In the genomic region with DNA sequence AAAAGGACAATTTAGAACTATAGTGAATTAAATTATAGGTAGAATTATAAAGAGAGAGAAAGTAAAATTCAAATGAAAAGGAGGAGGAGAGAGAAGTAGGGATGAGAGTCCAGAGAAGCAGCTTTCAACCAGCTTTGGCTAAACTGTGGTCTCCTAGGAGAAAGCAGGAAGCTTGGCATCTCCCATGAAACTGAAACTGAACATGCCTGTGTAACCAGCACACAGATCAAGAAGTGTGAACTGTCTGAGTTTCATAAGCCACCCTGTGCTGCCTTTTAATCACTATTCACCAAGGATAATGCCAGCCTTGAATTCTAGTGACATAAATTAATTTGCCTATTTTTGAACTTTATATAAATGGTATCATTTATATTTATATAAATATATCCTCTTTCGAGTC, we compare ENCODE assay signal across 13 cellular contexts.
DNase-seq lines count a peak whose midpoint lies in the region; ATAC-seq and TF ChIP-seq lines count a peak whose summit lies in the region.
"Had no signal": no experiment of that assay in that cellular context is flagged by ENCODE, and none has a peak within 500 bp of the region (broad histone marks: within the 10 kb centered on the region; RNA-seq: fewer than 3 reads in every experiment).

No MANE protein-coding gene starts in this region.

- DNase-seq in Right ventricle myocardium superior (no peak), cardiac septum (ENCODE audit: low spot score) (no peak), body of pancreas (peak in 2 of 4 donors; percentile 16 to 27), superior temporal gyrus (ENCODE audit: extremely low spot score) (peak; percentile 47), DMS114 treated with DMSO at 0.1 percent for 48 hours (lab: John Stamatoyannopoulos, UW; ENCODE audit: unreplicated experiment) (no peak), NCI-H128 (lab: John Stamatoyannopoulos, UW; ENCODE audit: unreplicated experiment) (no peak), NCI-H2171 (lab: John Stamatoyannopoulos, UW) (no peak)
- DNase-seq: ACHN, NCI-H1417, NCI-H526 treated with DMSO at 0.1 percent for 48 hours, SHP77 treated with DMSO at 0.1 percent for 48 hours had no signal

- H3K9me3 ChIP-seq in body of pancreas, result no peaks in the 10 kb centered on the region

- no peaks in the 10 kb centered on the region for H3K36me3 ChIP-seq in body of pancreas (replicated peaks in 1 of 2; ENCODE audit: insufficient read depth in 1 of 2, low read depth in 2 of 2)

- H3K27ac ChIP-seq in body of pancreas, result peak overlapping the region in 3 of 4 donors; percentile 49 to 73 (median 62)

- ATAC-seq in Right ventricle myocardium superior (ENCODE audit: poor library complexity), result peak; percentile 70
- ATAC-seq in HG02885 (IDR thresholded peaks at IDR 0.05; ENCODE audit: poor library complexity, unreplicated experiment), result peak; percentile 47
- ATAC-seq in body of pancreas, result peak; percentile 67
- ATAC-seq: stimulated activated effector memory CD8-positive, alpha-beta T cell treated with anti-CD3 and anti-CD28 coated beads, Interleukin-12 subunit alpha, Interleukin-12 subunit beta, amount 100 ng/mL, for 72 hours had no signal

- 65 to 79% methylated on average over 1 of the region's 1 CpG for WGBS in body of pancreas, 2 donors

- no peak for TF ChIP-seq CTCF in body of pancreas (IDR thresholded peaks at IDR 0.05)

- intact Hi-C loops in Right ventricle myocardium superior (cut with DNase I) (no loop called here), cardiac septum (cut with DNase I) (no loop called here), body of pancreas (cut with DNase I) (no loop called here)

- no peaks in the 10 kb centered on the region for H3K27me3 ChIP-seq in body of pancreas

- H3K4me3 ChIP-seq in body of pancreas, result no peak overlapping the region

- TF ChIP-seq POLR2A in body of pancreas (IDR thresholded peaks at IDR 0.05), result no peak

- H3K4me1 ChIP-seq in body of pancreas, result peaks cover 75% of the 10 kb centered on the region
